ENCODE assay signal across 10 cellular contexts in genomic region chr17:8611671-8612298, GRCh38. TPM values are rescaled to one million over a fixed set of nuclear protein-coding genes. Genes with fewer than 3 reads are reported as not detected.
DNase-seq lines count a peak whose midpoint lies in the region; ATAC-seq, FAIRE-seq and TF ChIP-seq lines count a peak whose summit lies in the region.
"Had no signal": no experiment of that assay in that cellular context is flagged by ENCODE, and none has a peak within 500 bp of the region (broad histone marks: within the 10 kb centered on the region; RNA-seq: fewer than 3 reads in every experiment).

No MANE protein-coding gene starts in this region.

- H3K9me3 ChIP-seq in liver (ENCODE audit: control insufficient read depth in 4 of 4, low read length in 3 of 4) = no peaks in the 10 kb centered on the region
- no peaks in the 10 kb centered on the region for H3K9me3 ChIP-seq in HepG2 (ENCODE audit: low read length)
- H3K9me3 ChIP-seq in H1 (ENCODE audit: insufficient read depth in 2 of 2, low read depth in 1 of 2, low read length in 1 of 2) = no peaks in the 10 kb centered on the region
- peaks cover 3% of the 10 kb centered on the region for H3K9me3 ChIP-seq in mesodermal cell (ENCODE audit: control insufficient read depth, low read length)
- H3K9me3 ChIP-seq in aorta (ENCODE audit: control insufficient read depth, low read length) = no peaks in the 10 kb centered on the region
- no peaks in the 10 kb centered on the region for H3K9me3 ChIP-seq in small intestine (ENCODE audit: control insufficient read depth, low read depth)

- no TSS peak for BruUV-seq in HepG2 (replicated peaks; lab: Mats Ljungman, UMichigan)

- DNase-seq in HepG2 (ENCODE audit: low spot score) (no peak), H1 (ENCODE audit: low read depth in 1 of 2, low spot score in 2 of 2) (no peak), aorta (no peak), small intestine (no peak)
- no peak for DNase-seq in stimulated activated CD4-positive, alpha-beta T cell treated with anti-CD3 and anti-CD28 coated beads, Interleukin-4, amount 100 ng/mL, for 1 hour
- DNase-seq in activated T-cell treated with anti-CD3 and anti-CD28 coated beads, Interleukin-2, amount 50 U/mL, for 48 hours = no peak
- DNase-seq: activated CD4-positive, alpha-beta T cell treated with anti-CD3 and anti-CD28 coated beads, Interleukin-2, amount 50 U/mL, for 4 hours; naive B cell had no signal

- H2AK5ac ChIP-seq in H1 (ENCODE audit: low read depth, low read length) = no peak overlapping the region

- TF ChIP-seq EP300 in HepG2 (IDR thresholded peaks at IDR 0.05; ENCODE audit: low read depth in 2 of 2, low read length in 2 of 2) = no peak
- TF ChIP-seq EP300 in HepG2 (CRISPR knock-in tag; IDR thresholded peaks at IDR 0.05; ENCODE audit: borderline replicate concordance) = no peak
- no peak for TF ChIP-seq EP300 in H1 (IDR thresholded peaks at IDR 0.05; ENCODE audit: borderline replicate concordance in 1 of 2, low read depth in 2 of 2, low read length in 2 of 2)

- in situ Hi-C loops in HepG2 (cut with HindIII; ENCODE audit: extremely low pct_ligation_motif_present, low pct_unique_long_range_greater_than_20kb) = no loop called here

- H3K4me1 ChIP-seq in liver (ENCODE audit: control insufficient read depth in 4 of 4, insufficient read depth in 4 of 4, low read length in 3 of 4) (peaks cover 0 to 14% (median 11%) of the 10 kb centered on the region in 4 donors), HepG2 (ENCODE audit: insufficient read depth, low read length) (peaks cover 30% of the 10 kb centered on the region), H1 (replicated peaks in 1 of 4; ENCODE audit: control insufficient read depth in 3 of 4, insufficient read depth in 4 of 4, low read length in 3 of 4) (peaks cover 0 to 8% (median 3%) of the 10 kb centered on the region in 4 experiments; a peak in 1 of 7 replicates), mesodermal cell (ENCODE audit: control insufficient read depth, insufficient read depth, low read length, poor library complexity, severe bottlenecking) (peaks cover 32% of the 10 kb centered on the region), aorta (ENCODE audit: control insufficient read depth in 1 of 2, insufficient read depth in 2 of 2, low read length in 2 of 2) (peaks cover 2 to 6% of the 10 kb centered on the region in 2 donors), small intestine (ENCODE audit: control insufficient read depth in 2 of 2, insufficient read depth in 1 of 2, low read depth in 1 of 2, low read length in 1 of 2) (no peaks in the 10 kb centered on the region)

- H3K27ac ChIP-seq in liver (ENCODE audit: low read depth in 1 of 2, low read length in 2 of 2) = peak overlapping the region; percentile 16 to 62
- H3K27ac ChIP-seq in HepG2 (ENCODE audit: extremely low read length, insufficient read depth, low read length) = no peak overlapping the region
- no peak overlapping the region for H3K27ac ChIP-seq in H1 (ENCODE audit: low read depth, low read length)
- peak overlapping the region; percentile 60 for H3K27ac ChIP-seq in mesodermal cell (ENCODE audit: low read depth, low read length, severe bottlenecking)
- peak overlapping the region; percentile 95 for H3K27ac ChIP-seq in aorta (ENCODE audit: low read depth in 1 of 2, low read length in 2 of 2)
- no peak overlapping the region for H3K27ac ChIP-seq in small intestine (ENCODE audit: low read depth in 1 of 2, low read length in 1 of 2)

- no peak overlapping the region for H2AFZ ChIP-seq in HepG2 (ENCODE audit: low read length)
- no peak overlapping the region for H2AFZ ChIP-seq in H1 (ENCODE audit: low read length)

- no peak for FAIRE-seq in HepG2 (lab: Jason Lieb, UNC)
- FAIRE-seq in H1 (lab: Jason Lieb, UNC) = peak; percentile 36
- FAIRE-seq in small intestine (lab: Jason Lieb, UNC) = no peak

- H3K79me2 ChIP-seq in HepG2 (ENCODE audit: insufficient read depth, low read length) (peaks cover 92% of the 10 kb centered on the region), H1 (ENCODE audit: control insufficient read depth in 1 of 2, insufficient read depth in 2 of 2, low read length in 2 of 2) (peaks cover 19 to 100% of the 10 kb centered on the region in 2 experiments)

- H3K4me2 ChIP-seq in HepG2 (ENCODE audit: low read depth, low read length) (no peak overlapping the region), H1 (ENCODE audit: insufficient read depth in 1 of 2, low read depth in 2 of 2, low read length in 2 of 2) (no peak overlapping the region)

- H3K4ac ChIP-seq in H1 (replicated peaks; ENCODE audit: insufficient read length, low read depth, low read length) = no peak overlapping the region

- no peak overlapping the region for H3K56ac ChIP-seq in H1 (replicated peaks; ENCODE audit: insufficient read length, low read depth, low read length)

- TF ChIP-seq RAD21 in liver (IDR thresholded peaks at IDR 0.05) = no peak
- TF ChIP-seq RAD21 in HepG2 (CRISPR knock-in tag; IDR thresholded peaks at IDR 0.05) = no peak
- TF ChIP-seq RAD21 in H1 (IDR thresholded peaks at IDR 0.05 in 1 of 2, conservative IDR thresholded peaks at IDR 0.05 in 1 of 2; ENCODE audit: low read depth in 2 of 2, low read length in 2 of 2) = no peak

- POLR2A ChIA-PET in HepG2 (lab: Yijun Ruan, JAX) (no interaction called here), H1 (lab: Charles Lee; ENCODE audit: partially characterized antibody) (interaction anchor here (2.3 kb wide), 1 partner anchor 10 kb away, joined by 11 read pairs; no protein-coding TSS in a partner anchor)

- H3K4me3 ChIP-seq in liver (ENCODE audit: low read depth in 1 of 3, low read length in 3 of 3) = peak overlapping the region in 2 of 3 donors; percentile 27 to 54
- H3K4me3 ChIP-seq in HepG2 (replicated peaks in 1 of 3; ENCODE audit: insufficient read depth in 1 of 3, low read depth in 2 of 3, low read length in 3 of 3) = no peak overlapping the region
- no peak overlapping the region for H3K4me3 ChIP-seq in H1 (ENCODE audit: extremely low read depth in 1 of 4, insufficient read depth in 2 of 4, low read depth in 3 of 4, low read length in 4 of 4)
- no peak overlapping the region for H3K4me3 ChIP-seq in mesodermal cell (ENCODE audit: extremely low read depth, insufficient read depth, low read length, poor library complexity, severe bottlenecking)
- H3K4me3 ChIP-seq in aorta (ENCODE audit: low read length in 2 of 2) = peak overlapping the region; percentile 26 to 59
- H3K4me3 ChIP-seq in small intestine (ENCODE audit: low read depth in 1 of 2, low read length in 2 of 2) = no peak overlapping the region

- H3K23me2 ChIP-seq in H1 (ENCODE audit: low read depth, low read length) = no peaks in the 10 kb centered on the region; the same call in 1 of the 2 replicates

- no peak overlapping the region for H3K14ac ChIP-seq in H1 (ENCODE audit: insufficient read length)

- intact Hi-C loops in HepG2 (cut with micrococcal nuclease; ENCODE audit: unreplicated experiment) (no loop called here), aorta (cut with DNase I) (loop anchor here in 1 of 2 donors (5.0 kb wide), 1 partner anchor 34 kb away; no protein-coding TSS in a partner anchor)

- H3K27me3 ChIP-seq in liver (ENCODE audit: control insufficient read depth in 4 of 4, insufficient read depth in 4 of 4, low read length in 3 of 4) (no peaks in the 10 kb centered on the region), HepG2 (ENCODE audit: control insufficient read depth in 1 of 2, insufficient read depth in 2 of 2, low read length in 2 of 2) (no peaks in the 10 kb centered on the region), H1 (replicated peaks in 1 of 4; ENCODE audit: control insufficient read depth in 3 of 4, extremely low read depth in 1 of 4, insufficient read depth in 3 of 4, low read length in 3 of 4) (no peaks in the 10 kb centered on the region), aorta (ENCODE audit: control insufficient read depth in 1 of 2, insufficient read depth in 2 of 2, low read length in 1 of 2) (no peaks in the 10 kb centered on the region), small intestine (ENCODE audit: control insufficient read depth in 2 of 2, insufficient read depth in 2 of 2, low read length in 2 of 2) (no peaks in the 10 kb centered on the region)

- H4K91ac ChIP-seq in H1 (replicated peaks; ENCODE audit: insufficient read length, low read length) = no peak overlapping the region

- no peak overlapping the region for H3K18ac ChIP-seq in H1 (ENCODE audit: extremely low read depth, low read length)

- H4K20me1 ChIP-seq in HepG2 (ENCODE audit: insufficient read depth, low read length) (peaks cover 3% of the 10 kb centered on the region; the same call in 1 of the 2 replicates), H1 (replicated peaks in 1 of 2; ENCODE audit: control insufficient read depth in 1 of 2, insufficient read depth in 2 of 2, low read length in 2 of 2) (peaks cover 14 to 20% of the 10 kb centered on the region in 2 experiments)

- no peak overlapping the region for H4K8ac ChIP-seq in H1 (ENCODE audit: extremely low read depth, insufficient read depth, low read length)

- no peak overlapping the region for H2BK15ac ChIP-seq in H1 (ENCODE audit: low read length)

- H3K36me3 ChIP-seq in liver (ENCODE audit: control insufficient read depth in 4 of 4, insufficient read depth in 3 of 4, low read depth in 1 of 4, low read length in 3 of 4) (no peaks in the 10 kb centered on the region), HepG2 (replicated peaks in 1 of 2; ENCODE audit: control insufficient read depth in 1 of 2, insufficient read depth in 2 of 2, low read length in 2 of 2) (peaks cover 0 to 3% of the 10 kb centered on the region in 2 experiments; a peak in 3 of 5 replicates), H1 (ENCODE audit: control insufficient read depth in 2 of 4, insufficient read depth in 4 of 4, low read length in 3 of 4) (peaks cover 0 to 5% (median 1%) of the 10 kb centered on the region in 4 experiments; a peak in 2 of 8 replicates), mesodermal cell (ENCODE audit: control insufficient read depth, insufficient read depth, low read length) (peaks cover 51% of the 10 kb centered on the region), aorta (ENCODE audit: control insufficient read depth in 1 of 2, insufficient read depth in 2 of 2, low read length in 1 of 2) (peaks cover 0 to 2% of the 10 kb centered on the region in 2 donors), small intestine (ENCODE audit: control insufficient read depth in 2 of 2, insufficient read depth in 2 of 2, low read length in 2 of 2) (no peaks in the 10 kb centered on the region)

- no peak overlapping the region for H3K23ac ChIP-seq in H1 (ENCODE audit: insufficient read length)

- no peak for ATAC-seq in HepG2
- ATAC-seq in aorta (ENCODE audit: low FRiP score) = no peak

- H2BK20ac ChIP-seq in H1 (ENCODE audit: low read length) = no peak overlapping the region

- H3K9ac ChIP-seq in liver (ENCODE audit: low read depth in 1 of 2, low read length in 2 of 2) (no peak overlapping the region), HepG2 (ENCODE audit: insufficient read depth, low read depth, low read length) (no peak overlapping the region), H1 (replicated peaks in 1 of 4; ENCODE audit: extremely low read depth in 1 of 4, low read depth in 3 of 4, low read length in 3 of 4) (no peak overlapping the region)

- TF ChIP-seq CTCF in liver (IDR thresholded peaks at IDR 0.05; ENCODE audit: low read depth, low read length, missing input control) (no peak), HepG2 (CRISPR knock-in tag; IDR thresholded peaks at IDR 0.05) (no peak), H1 (IDR thresholded peaks at IDR 0.05; ENCODE audit: control extremely low read depth in 1 of 3, insufficient read depth in 1 of 3, low read depth in 1 of 3, low read length in 3 of 3) (no peak)

- WGBS in liver = 40% methylated on average over 8 of the region's 8 CpGs
- WGBS in HepG2 (ENCODE audit: low lambda C conversion rate) = 97% methylated on average over 8 of the region's 8 CpGs
- 89% methylated on average over 8 of the region's 8 CpGs; no CpG with 5 or more reads in 1 of the 2 experiments for WGBS in H1 (ENCODE audit: extremely low coverage in 1 of 2, insufficient coverage in 1 of 2, insufficient read length in 1 of 2, insufficient replicate concordance in 2 of 2, low coverage in 1 of 2, low lambda C conversion rate in 2 of 2, missing lambda C conversion rate in 1 of 2), 2 experiments
- 90 to 96% methylated on average over 6 to 8 of the region's 8 CpGs for WGBS in mesodermal cell (ENCODE audit: insufficient coverage in 2 of 2), 2 experiments
- 2 to 8% methylated on average over 8 of the region's 8 CpGs for WGBS in aorta, 2 donors
- WGBS in small intestine, 3 donors = 61 to 73% (median 71%) methylated on average over 8 of the region's 8 CpGs

- no peak overlapping the region for H2BK5ac ChIP-seq in H1 (ENCODE audit: low read depth, low read length)

- H2BK12ac ChIP-seq in H1 (ENCODE audit: low read depth, low read length) = no peak overlapping the region

- peaks cover 9% of the 10 kb centered on the region; the same call in 1 of the 2 replicates for H3K79me1 ChIP-seq in H1 (ENCODE audit: low read depth, low read length)

- TF ChIP-seq POLR2A in HepG2 (IDR thresholded peaks at IDR 0.05; ENCODE audit: insufficient read depth in 1 of 2, low read depth in 2 of 2, low read length in 2 of 2) (no peak), H1 (IDR thresholded peaks at IDR 0.05; ENCODE audit: control extremely low read depth in 1 of 2, low read depth in 2 of 2, low read length in 2 of 2) (no peak)

- H4K5ac ChIP-seq in H1 (ENCODE audit: insufficient read length, low read depth, low read length) = no peak overlapping the region

- H2BK120ac ChIP-seq in H1 (replicated peaks; ENCODE audit: low read depth, low read length) = no peak overlapping the region

- CTCF ChIA-PET in HepG2 (lab: Yijun Ruan, JAX; ENCODE audit: low intra/inter-chr PET ratio, low total read pairs) = no interaction called here
- CTCF ChIA-PET in H1 (lab: Charles Lee; ENCODE audit: partially characterized antibody) = interaction anchor here (0.8 to 1.3 kb wide), 3 partner anchors 8 to 16 kb away, joined by 3 read pairs; no protein-coding TSS in a partner anchor

RNA-seq across cellular contexts. Expression of gene MYH10, which starts 18.7 kb away (rescaled TPM):
- 10 to 100 TPM; 37.8 to 79.1 TPM for total RNA-seq in liver
- 10 to 100 TPM in 1 of 2 donors, 1 to 10 TPM in 1; 9.1 to 13.9 TPM for polyA plus RNA-seq in liver
- total RNA-seq in HepG2 (2016; rRNA removed; fragmentation: Illumina TruSeq; extraction: Trizol) = 68.6 and 122 TPM in 2 replicates
- total RNA-seq in HepG2 (2016; cell fraction: cytosol; rRNA removed; fragmentation: Illumina TruSeq; extraction: Trizol; ENCODE audit: low read depth) = 7.0 and 7.2 TPM in 2 replicates
- 66.9 and 98.1 TPM in 2 replicates for total RNA-seq in HepG2 (2016; cell fraction: insoluble cytoplasmic fraction; rRNA removed; fragmentation: Illumina TruSeq; extraction: Trizol)
- 17.3 and 21.2 TPM in 2 replicates for total RNA-seq in HepG2 (2016; cell fraction: membrane; rRNA removed; fragmentation: Illumina TruSeq; extraction: Trizol)
- total RNA-seq in HepG2 (2016; cell fraction: nucleus; rRNA removed; fragmentation: Illumina TruSeq; extraction: Trizol) = 84.1 and 90.0 TPM in 2 replicates
- polyA plus RNA-seq in HepG2 (2011; rRNA removed) = 43.4 and 44.1 TPM in 2 replicates
- 31.4 and 44.1 TPM in 2 replicates for polyA plus RNA-seq in HepG2 (2011; cell fraction: cytosol; rRNA removed)
- polyA plus RNA-seq in HepG2 (2011; cell fraction: nucleus; rRNA removed) = 74.1 and 125 TPM in 2 replicates
- 35.7 and 50.5 TPM in 2 replicates for polyA plus RNA-seq in HepG2 (2012)
- 1.5 and 1.7 TPM in 2 replicates for polyA plus RNA-seq in HepG2 (2016; cell fraction: cytosol; fragmentation: Illumina TruSeq; extraction: Trizol; ENCODE audit: low read depth)
- 46.3 and 57.7 TPM in 2 replicates for polyA plus RNA-seq in HepG2 (2016; cell fraction: insoluble cytoplasmic fraction; fragmentation: Illumina TruSeq; extraction: Trizol; ENCODE audit: low read depth)
- polyA plus RNA-seq in HepG2 (2016; cell fraction: membrane; fragmentation: Illumina TruSeq; extraction: Trizol; ENCODE audit: low read depth) = 3.8 and 4.4 TPM in 2 replicates
- 88.3 and 89.7 TPM in 2 replicates for polyA plus RNA-seq in HepG2 (2016; cell fraction: nucleus; fragmentation: Illumina TruSeq; extraction: Trizol; ENCODE audit: insufficient read depth, low read depth)
- 8.2 and 85.8 TPM in 2 replicates for polyA minus RNA-seq in HepG2 (2011; rRNA and poly(A)+ RNA removed; ENCODE audit: low replicate concordance)
- 60.2 and 68.5 TPM in 2 replicates for polyA minus RNA-seq in HepG2 (2011; cell fraction: cytosol; rRNA and poly(A)+ RNA removed)
- 127 and 140 TPM in 2 replicates for polyA minus RNA-seq in HepG2 (2011; cell fraction: nucleus; rRNA and poly(A)+ RNA removed)
- 283 and 289 TPM in 2 replicates for total RNA-seq in H1 (2021; fragmentation: NEBNext Ultra II Directional; extraction: Animal tissue kit (Norgen Biotek cat#: 25700))
- 64.1 and 80.8 TPM in 2 replicates for polyA plus RNA-seq in H1 (2011; rRNA removed)
- polyA plus RNA-seq in H1 (2011; cell fraction: cytosol; rRNA removed) = 116 TPM
- polyA plus RNA-seq in H1 (2011; cell fraction: nucleus; rRNA removed) = 381 TPM
- polyA plus RNA-seq in H1 (2012, experiment 1 of 2) = 156 to 205 TPM (median 187 TPM) in 4 replicates
- 7.9 TPM for polyA plus RNA-seq in H1 (2012, experiment 2 of 2)
- polyA plus RNA-seq in H1 (2013, experiment 1 of 2) = 95.2 TPM
- 86.2 TPM for polyA plus RNA-seq in H1 (2013, experiment 2 of 2)
- 161 and 239 TPM in 2 replicates for polyA minus RNA-seq in H1 (2011; rRNA and poly(A)+ RNA removed)
- polyA minus RNA-seq in H1 (2011; cell fraction: cytosol; rRNA and poly(A)+ RNA removed) = 157 TPM
- 250 TPM for polyA minus RNA-seq in H1 (2011; cell fraction: nucleus; rRNA and poly(A)+ RNA removed)
- polyA plus RNA-seq in mesodermal cell (2013, experiment 1 of 2) = 160 TPM
- 161 TPM for polyA plus RNA-seq in mesodermal cell (2013, experiment 2 of 2)
- total RNA-seq in aorta = 1,000 to 10,000 TPM; 1,394 to 1,963 TPM
- 100 to 1,000 TPM; 205 to 244 TPM for polyA plus RNA-seq in aorta
- 1 to 10 TPM in 2 of 3 donors, under 1 TPM in 1; 0.81 to 6.0 (median 1.6) TPM for polyA plus RNA-seq in small intestine

Comparison
In these comparisons a context has a peak if more than half of its experiments do, and no peak if none do; other contexts are left out.
1. H3K27ac ChIP-seq: peak in liver (2 of 2), mesodermal cell (single experiment) and aorta (2 of 2); none in HepG2 (single experiment), H1 (single experiment) and small intestine (0 of 2).
2. H3K4me3 ChIP-seq: peak in liver (2 of 3) and aorta (2 of 2); none in HepG2 (0 of 3), H1 (0 of 4), mesodermal cell (single experiment) and small intestine (0 of 2).